ENCODE assay signal across 22 cellular contexts in genomic region chr10:37263304-37263703, GRCh38.
DNase-seq lines count a peak whose midpoint lies in the region; ATAC-seq and TF ChIP-seq lines count a peak whose summit lies in the region.
"Had no signal": no experiment of that assay in that cellular context is flagged by ENCODE, and none has a peak within 500 bp of the region (broad histone marks: within the 10 kb centered on the region; RNA-seq: fewer than 3 reads in every experiment).

No MANE protein-coding gene starts in this region.

- no peaks in the 10 kb centered on the region for H3K4me1 ChIP-seq in OCI-LY7 (ENCODE audit: insufficient read depth, low read length, poor library complexity, severe bottlenecking)
- no peaks in the 10 kb centered on the region for H3K4me1 ChIP-seq in uterus
- H3K4me1 ChIP-seq: foreskin keratinocyte had no signal

- H3K27ac ChIP-seq in C4-2B (no peak overlapping the region), OCI-LY7 (ENCODE audit: low read depth, low read length, poor library complexity, severe bottlenecking) (no peak overlapping the region), dorsolateral prefrontal cortex (no peak overlapping the region), uterus (no peak overlapping the region)
- H3K27ac ChIP-seq: foreskin keratinocyte, skin epidermis had no signal

- H3K36me3 Mint-ChIP-seq in T-helper 17 cell (ENCODE audit: low read depth), result no peaks in the 10 kb centered on the region
- H3K36me3 Mint-ChIP-seq: memory B cell, type B pancreatic cell had no signal

- no peaks in the 10 kb centered on the region for H3K4me1 Mint-ChIP-seq in T-helper 17 cell
- H3K4me1 Mint-ChIP-seq: B cell, H9, memory B cell had no signal

- TF ChIP-seq POLR2A in uterus (IDR thresholded peaks at IDR 0.05), result no peak

- DNase-seq in GM06990 (ENCODE audit: extremely low read depth, insufficient read length) (no peak), OCI-LY7 (ENCODE audit: low spot score) (no peak), dorsolateral prefrontal cortex (no peak), NCI-H1417 treated with DMSO at 0.1 percent for 48 hours (lab: John Stamatoyannopoulos, UW) (no peak), T-helper 17 cell (no peak), uterus (no peak)
- DNase-seq: activated CD4-positive, alpha-beta T cell treated with anti-CD3 and anti-CD28 coated beads for 4 hours; activated T-cell treated with anti-CD3 and anti-CD28 coated beads, Interleukin-2, amount 50 U/mL, for 24 hours; EL; foreskin keratinocyte; H9; NCI-H510A treated with DMSO at 0.1 percent for 48 hours; SHP77 treated with DMSO at 0.1 percent for 48 hours; stimulated activated CD4-positive, alpha-beta T cell treated with anti-CD3 and anti-CD28 coated beads, Interleukin-1b, Interleukin-23, amount 100 ng/mL, for 48 hours had no signal

- H3K4me3 Mint-ChIP-seq in T-helper 17 cell, result no peak overlapping the region
- H3K4me3 Mint-ChIP-seq: activated T-cell treated with anti-CD3 and anti-CD28 coated beads, Interleukin-2, amount 50 U/mL, for 24 hours; B cell; H9; memory B cell; T-helper 1 cell treated with Interleukin-12 subunit alpha and Interleukin-12 subunit beta and Interleukin-4 antibody, amounts not matched to agents 30 μg/mL and 1 μg/mL, for 36 hours; type B pancreatic cell had no signal

- TF ChIP-seq CTCF in C4-2B (conservative IDR thresholded peaks at IDR 0.05) (peak; percentile 81), GM06990 (IDR thresholded peaks at IDR 0.05; ENCODE audit: insufficient read depth, low read length, poor library complexity, severe bottlenecking) (peak; percentile 1), OCI-LY7 (conservative IDR thresholded peaks at IDR 0.05; ENCODE audit: low read length) (peak; percentile 34), dorsolateral prefrontal cortex (IDR thresholded peaks at IDR 0.05 in 54 of 56, conservative IDR thresholded peaks at IDR 0.05 in 2 of 56; ENCODE audit: low read depth in 1 of 56, partially characterized antibody in 56 of 56) (peak in 31 of 56 donors; percentile 9 to 46 (median 27)), uterus (IDR thresholded peaks at IDR 0.05) (peak in 1 of 4 experiments; percentile 6)

- H3K9me2 ChIP-seq in OCI-LY7 (ENCODE audit: insufficient read depth, low read length), result no peaks in the 10 kb centered on the region

- H3K4me3 ChIP-seq in GM06990 (replicated peaks; ENCODE audit: low read depth, low read length) (no peak overlapping the region), OCI-LY7 (ENCODE audit: low read depth, low read length, poor library complexity, severe bottlenecking) (no peak overlapping the region), dorsolateral prefrontal cortex (no peak overlapping the region), uterus (no peak overlapping the region)
- H3K4me3 ChIP-seq: skin epidermis had no signal

- H4K20me1 ChIP-seq in OCI-LY7 (ENCODE audit: insufficient read depth, low read length), result no peaks in the 10 kb centered on the region

- intact Hi-C loops in OCI-LY7 (cut with micrococcal nuclease; ENCODE audit: unreplicated experiment), result no loop called here
- intact Hi-C loops in dorsolateral prefrontal cortex (cut with DNase I), result no loop called here
- intact Hi-C loops in uterus (cut with DNase I; ENCODE audit: low total_unique reads), result no loop called here

- no peak for ATAC-seq in GM18873 (IDR thresholded peaks at IDR 0.05; ENCODE audit: low FRiP score, unreplicated experiment)
- no peak for ATAC-seq in T-helper 17 cell
- ATAC-seq: esophagus mucosa, foreskin keratinocyte had no signal

- no peaks in the 10 kb centered on the region for H3K36me3 ChIP-seq in GM06990 (ENCODE audit: control insufficient read depth, insufficient read depth, low read length)
- H3K36me3 ChIP-seq in OCI-LY7 (ENCODE audit: insufficient read depth, low read length), result no peaks in the 10 kb centered on the region
- H3K36me3 ChIP-seq in uterus, result no peaks in the 10 kb centered on the region

- POLR2A ChIA-PET in OCI-LY7 (lab: Charles Lee), result no interaction called here

- no peak overlapping the region for H3K4me2 ChIP-seq in OCI-LY7 (ENCODE audit: low read length)

- no TSS peak for BruUV-seq in OCI-LY7 (replicated peaks; lab: Mats Ljungman, UMichigan)

- no peaks in the 10 kb centered on the region for H3K9me3 ChIP-seq in OCI-LY7 (ENCODE audit: low read length)
- H3K9me3 ChIP-seq in T-helper 17 cell (ENCODE audit: control insufficient read depth, low read length, poor library complexity, severe bottlenecking), result no peaks in the 10 kb centered on the region
- no peaks in the 10 kb centered on the region for H3K9me3 ChIP-seq in uterus

- H3K79me2 ChIP-seq in OCI-LY7 (ENCODE audit: insufficient read depth, low read depth, low read length), result no peaks in the 10 kb centered on the region

- CTCF ChIA-PET in OCI-LY7 (lab: Charles Lee; ENCODE audit: unreplicated experiment), result no interaction called here

- H3K27me3 ChIP-seq in GM06990 (replicated peaks; ENCODE audit: control insufficient read depth, insufficient read depth, low read length) (no peaks in the 10 kb centered on the region), dorsolateral prefrontal cortex (peaks cover 0 to 3% (median 0%) of the 10 kb centered on the region in 45 donors), uterus (no peaks in the 10 kb centered on the region)
- H3K27me3 ChIP-seq: foreskin keratinocyte had no signal

- H2AFZ ChIP-seq in OCI-LY7 (ENCODE audit: low read length), result no peak overlapping the region

- H3K27ac Mint-ChIP-seq in T-helper 17 cell, result no peak overlapping the region
- H3K27ac Mint-ChIP-seq: activated T-cell treated with anti-CD3 and anti-CD28 coated beads, Interleukin-2, amount 50 U/mL, for 24 hours; B cell; H9; memory B cell; T-helper 1 cell treated with Interleukin-12 subunit alpha and Interleukin-12 subunit beta and Interleukin-4 antibody, amounts not matched to agents 30 μg/mL and 1 μg/mL, for 36 hours; type B pancreatic cell had no signal

- no peaks in the 10 kb centered on the region for H3K27me3 Mint-ChIP-seq in T-helper 17 cell
- H3K27me3 Mint-ChIP-seq: activated T-cell treated with anti-CD3 and anti-CD28 coated beads, Interleukin-2, amount 50 U/mL, for 24 hours; B cell; memory B cell; type B pancreatic cell had no signal
